Comparison of ENCODE assay signal across 8 cellular contexts in genomic region chr1:11272544-11272841, GRCh38. TPM values are rescaled to one million over a fixed set of nuclear protein-coding genes. Genes with fewer than 3 reads are reported as not detected.
DNase-seq lines count a peak whose midpoint lies in the region; ATAC-seq, FAIRE-seq and TF ChIP-seq lines count a peak whose summit lies in the region.

No MANE protein-coding gene starts in this region.

- peak overlapping the region; percentile 9 for H3K4me2 ChIP-seq in parathyroid adenoma (ENCODE audit: low read length)

- H3K4me3 ChIP-seq in Caco-2 (ENCODE audit: low read depth, low read length) (peak overlapping the region; percentile 15; the same call in 1 of the 2 replicates), parathyroid adenoma (ENCODE audit: low read depth, low read length) (no peak overlapping the region)

- POLR2A ChIA-PET in Caco-2 (lab: Charles Lee): interaction anchor here (0.6 to 1.3 kb wide), 3 partner anchors 10 to 381 kb away, joined by 4 to 10 read pairs (median 5); partner anchors contain the start of gene MTOR
- POLR2A ChIA-PET in HEK293T (lab: Yijun Ruan, JAX): interaction anchor here (0.9 to 3.9 kb wide), 4 partner anchors 10 to 48 kb away, joined by 3 to 46 read pairs (median 6); partner anchors contain the start of gene MTOR

- CTCF ChIA-PET in Caco-2 (lab: Charles Lee): interaction anchor here (0.6 to 1.1 kb wide), 4 partner anchors 10 to 1629 kb away, joined by 3 to 6 read pairs (median 4); partner anchors contain the start of gene MTOR
- CTCF ChIA-PET in HEK293T (lab: Yijun Ruan, JAX): interaction anchor here (0.6 kb wide), 1 partner anchor 434 kb away, joined by 3 read pairs; no protein-coding TSS in a partner anchor

- no peaks in the 10 kb centered on the region for H3K27me3 ChIP-seq in Caco-2 (replicated peaks; ENCODE audit: control insufficient read depth, insufficient read depth, low read length)
- no peaks in the 10 kb centered on the region for H3K27me3 ChIP-seq in parathyroid adenoma (ENCODE audit: control insufficient read depth, insufficient read depth, low read length)

- H3K4me1 Mint-ChIP-seq in Caco-2 (ENCODE audit: low read depth, unreplicated experiment): peaks cover 13% of the 10 kb centered on the region
- H3K4me1 Mint-ChIP-seq in effector memory CD8-positive, alpha-beta T cell (ENCODE audit: low read depth in 2 of 2): peaks cover 20 to 26% of the 10 kb centered on the region in 2 donors

- intact Hi-C loops in Caco-2 (cut with micrococcal nuclease; ENCODE audit: unreplicated experiment): no loop called here

- H3K27me3 Mint-ChIP-seq in Caco-2 (ENCODE audit: insufficient read depth, unreplicated experiment): no peaks in the 10 kb centered on the region
- no peaks in the 10 kb centered on the region for H3K27me3 Mint-ChIP-seq in effector memory CD8-positive, alpha-beta T cell

- ATAC-seq in effector memory CD8-positive, alpha-beta T cell (replicated peaks): no peak

- H3K27ac ChIP-seq in parathyroid adenoma: peak overlapping the region; percentile 29

- H3K4me1 ChIP-seq in Caco-2 (peaks cover 4% of the 10 kb centered on the region; the same call in 1 of the 2 replicates), parathyroid adenoma (no peaks in the 10 kb centered on the region)

- no peak for FAIRE-seq in RCC 7860 (lab: Jason Lieb, UNC)

- H3K9ac ChIP-seq in parathyroid adenoma: no peak overlapping the region

- H3K27ac Mint-ChIP-seq in Caco-2 (ENCODE audit: unreplicated experiment): no peak overlapping the region
- peak overlapping the region in 1 of 2 donors; percentile 28 for H3K27ac Mint-ChIP-seq in effector memory CD8-positive, alpha-beta T cell

- H3K36me3 ChIP-seq in Caco-2 (ENCODE audit: control insufficient read depth, insufficient read depth, low read length): no peaks in the 10 kb centered on the region
- H3K36me3 ChIP-seq in parathyroid adenoma (ENCODE audit: control insufficient read depth, insufficient read depth, low read length): no peaks in the 10 kb centered on the region

- no peak for DNase-seq in Caco-2
- peak; percentile 58 for DNase-seq in NAMALWA (ENCODE audit: low spot score)
- DNase-seq in effector memory CD8-positive, alpha-beta T cell: no peak
- DNase-seq in RCC 7860 (ENCODE audit: low spot score): no peak
- no peak for DNase-seq in HEK293T (ENCODE audit: extremely low spot score)
- no peak for DNase-seq in amygdala (lab: John Stamatoyannopoulos, UW)
- DNase-seq in NCI-H2029 treated with DMSO at 0.1 percent for 48 hours (lab: John Stamatoyannopoulos, UW): no peak

- peaks cover 4% of the 10 kb centered on the region for H3K79me2 ChIP-seq in parathyroid adenoma

- H2AFZ ChIP-seq in parathyroid adenoma: peak overlapping the region; percentile 29

- no peaks in the 10 kb centered on the region for H3K9me3 Mint-ChIP-seq in Caco-2 (ENCODE audit: unreplicated experiment)
- H3K9me3 Mint-ChIP-seq in effector memory CD8-positive, alpha-beta T cell: no peaks in the 10 kb centered on the region

- H3K4me3 Mint-ChIP-seq in Caco-2 (ENCODE audit: unreplicated experiment): peak overlapping the region; percentile 89
- H3K4me3 Mint-ChIP-seq in effector memory CD8-positive, alpha-beta T cell: peak overlapping the region; percentile 47 to 58

- no peaks in the 10 kb centered on the region for H3K9me3 ChIP-seq in Caco-2
- H3K9me3 ChIP-seq in parathyroid adenoma (ENCODE audit: control insufficient read depth, low read length): no peaks in the 10 kb centered on the region

- no peak for TF ChIP-seq CTCF in Caco-2 (IDR thresholded peaks at IDR 0.05; ENCODE audit: insufficient read depth in 1 of 2, low read depth in 1 of 2, low read length in 1 of 2, severe bottlenecking in 1 of 2, unreplicated experiment in 1 of 2)
- no peak for TF ChIP-seq CTCF in parathyroid adenoma (IDR thresholded peaks at IDR 0.05)

- BruUV-seq in Caco-2 (replicated peaks; lab: Mats Ljungman, UMichigan): no TSS peak

- H3K36me3 Mint-ChIP-seq in Caco-2 (ENCODE audit: insufficient read depth, unreplicated experiment): peaks cover 18% of the 10 kb centered on the region
- peaks cover 13% of the 10 kb centered on the region for H3K36me3 Mint-ChIP-seq in effector memory CD8-positive, alpha-beta T cell (ENCODE audit: insufficient read depth)

TF ChIP-seq in HEK293T, 16 proteins besides CTCF, POLR2A, EP300 and RAD21:
- no peak for TF ChIP-seq FOXK2 (IDR thresholded peaks at IDR 0.05)
- no peak for TF ChIP-seq BHLHE40 (IDR thresholded peaks at IDR 0.05; ENCODE audit: borderline replicate concordance)
- TF ChIP-seq CTBP1 (IDR thresholded peaks at IDR 0.05; ENCODE audit: borderline replicate concordance): no peak
- no peak for TF ChIP-seq ELF4 (IDR thresholded peaks at IDR 0.05)
- TF ChIP-seq, protein P1, sequence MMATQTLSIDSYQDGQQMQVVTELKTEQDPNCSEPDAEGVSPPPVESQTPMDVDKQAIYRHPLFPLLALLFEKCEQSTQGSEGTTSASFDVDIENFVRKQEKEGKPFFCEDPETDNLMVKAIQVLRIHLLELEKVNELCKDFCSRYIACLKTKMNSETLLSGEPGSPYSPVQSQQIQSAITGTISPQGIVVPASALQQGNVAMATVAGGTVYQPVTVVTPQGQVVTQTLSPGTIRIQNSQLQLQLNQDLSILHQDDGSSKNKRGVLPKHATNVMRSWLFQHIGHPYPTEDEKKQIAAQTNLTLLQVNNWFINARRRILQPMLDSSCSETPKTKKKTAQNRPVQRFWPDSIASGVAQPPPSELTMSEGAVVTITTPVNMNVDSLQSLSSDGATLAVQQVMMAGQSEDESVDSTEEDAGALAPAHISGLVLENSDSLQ (IDR thresholded peaks at IDR 0.05): no peak
- TF ChIP-seq LEF1 (IDR thresholded peaks at IDR 0.05; ENCODE audit: borderline replicate concordance): no peak
- TF ChIP-seq TARDBP (IDR thresholded peaks at IDR 0.05): no peak
- no peak for TF ChIP-seq FOXA1 (IDR thresholded peaks at IDR 0.05)
- no peak for TF ChIP-seq SP1 (IDR thresholded peaks at IDR 0.05)
- no peak for TF ChIP-seq ZNF384 (IDR thresholded peaks at IDR 0.05)
- TF ChIP-seq ARNT (IDR thresholded peaks at IDR 0.05): no peak
- no peak for TF ChIP-seq SUZ12 (IDR thresholded peaks at IDR 0.05)
- no peak for TF ChIP-seq L3MBTL2 (conservative IDR thresholded peaks at IDR 0.05)
- no peak for TF ChIP-seq NFRKB (IDR thresholded peaks at IDR 0.05)
- no peak for TF ChIP-seq HDGF (IDR thresholded peaks at IDR 0.05; ENCODE audit: borderline replicate concordance)
- TF ChIP-seq FOXM1 (IDR thresholded peaks at IDR 0.05; ENCODE audit: borderline replicate concordance): no peak
TF ChIP-seq in HEK293T: peak in this region for 0.

RNA-seq across cellular contexts. Expression of gene UBIAD1, which starts 0.5 kb away (rescaled TPM):
- 13.9 and 17.0 TPM in 2 replicates for total RNA-seq in Caco-2 (2022)

RNA-seq across cellular contexts. Expression of gene MTOR, which starts 10.1 kb away (rescaled TPM):
- 41.4 and 45.7 TPM in 2 replicates for total RNA-seq in Caco-2 (2022)
